In genomic region chrX:10119399-10119990, GRCh38 we compare ENCODE assay signal across 1 cellular context.
TF ChIP-seq lines count a peak whose summit lies in the region.

No MANE protein-coding gene starts in this region.

TF ChIP-seq in K562, 482 proteins besides CTCF, POLR2A, EP300 and RAD21 (continued from another document and continues in another):
- TF ChIP-seq SP2 (IDR thresholded peaks at IDR 0.05; ENCODE audit: extremely low read depth, low read depth, low read length, poor library complexity, severe bottlenecking) (no peak), ARHGAP35 (IDR thresholded peaks at IDR 0.05; ENCODE audit: partially characterized antibody) (no peak), RCOR1 (IDR thresholded peaks at IDR 0.05; ENCODE audit: borderline replicate concordance in 1 of 2, low read depth in 2 of 2, low read length in 2 of 2) (peak in 1 of 2 experiments; percentile 57; a peak in 1 of 4 replicates), SMC3 (conservative IDR thresholded peaks at IDR 0.05; ENCODE audit: insufficient read depth, low read depth, low read length) (peak; percentile 97), MBD1 (CRISPR knock-in tag; IDR thresholded peaks at IDR 0.05) (no peak), NBN (IDR thresholded peaks at IDR 0.05; ENCODE audit: low read depth) (peak; percentile 90), XRCC5 (IDR thresholded peaks at IDR 0.05; ENCODE audit: low read depth, low read length) (0 out of 2 replicates have a peak, but pooled peaks have one; percentile 77), NCOA2 (IDR thresholded peaks at IDR 0.05; ENCODE audit: partially characterized antibody in 2 of 2) (peak in 1 of 2 experiments; percentile 29), HMGN3 (IDR thresholded peaks at IDR 0.05; ENCODE audit: borderline replicate concordance, extremely low read depth, insufficient read length, low read depth, low read length) (no peak), FOXK2 (conservative IDR thresholded peaks at IDR 0.05 in 1 of 2, IDR thresholded peaks at IDR 0.05 in 1 of 2; ENCODE audit: low read depth in 2 of 2) (peak; percentile 28 to 50; a peak in 1 of 4 replicates), ARID2 (IDR thresholded peaks at IDR 0.05) (peak; percentile 100), GTF2B (IDR thresholded peaks at IDR 0.05; ENCODE audit: extremely low read depth, insufficient read length) (no peak), RNF2 (IDR thresholded peaks at IDR 0.05) (peak; percentile 58; the same call in 1 of the 2 replicates), CC2D1A (IDR thresholded peaks at IDR 0.05) (peak; percentile 96), CBX3 (IDR thresholded peaks at IDR 0.05; ENCODE audit: borderline replicate concordance in 1 of 2, low read length in 2 of 2) (peak in 1 of 2 experiments; percentile 74; a peak in 2 of 3 replicates), HDGF (IDR thresholded peaks at IDR 0.05) (0 out of 2 replicates have a peak, but pooled peaks have one; percentile 52), ZBTB33 (CRISPR knock-in tag; IDR thresholded peaks at IDR 0.05) (peak; percentile 75), ZNF431 (CRISPR knock-in tag; IDR thresholded peaks at IDR 0.05) (peak; percentile 39; the same call in 1 of the 2 replicates), MTA1 (IDR thresholded peaks at IDR 0.05; ENCODE audit: borderline replicate concordance) (no peak), ZNF277 (CRISPR knock-in tag; IDR thresholded peaks at IDR 0.05; ENCODE audit: borderline replicate concordance) (no peak), PBX2 (CRISPR knock-in tag; IDR thresholded peaks at IDR 0.05; ENCODE audit: low read depth) (no peak), PBX2 (tag; conservative IDR thresholded peaks at IDR 0.05; ENCODE audit: low read depth) (no peak), FOXP4 (CRISPR knock-in tag; IDR thresholded peaks at IDR 0.05; ENCODE audit: borderline replicate concordance) (0 out of 2 replicates have a peak, but pooled peaks have one; percentile 28), ZNF436 (CRISPR knock-in tag; IDR thresholded peaks at IDR 0.05) (no peak), CHAMP1 (IDR thresholded peaks at IDR 0.05) (peak; percentile 89), STAG1 (CRISPR knock-in tag; IDR thresholded peaks at IDR 0.05; ENCODE audit: borderline replicate concordance) (peak; percentile 99), GTF3C2 (IDR thresholded peaks at IDR 0.05; ENCODE audit: borderline replicate concordance, extremely low read depth, insufficient read length) (no peak), KLF16 (IDR thresholded peaks at IDR 0.05) (peak; percentile 81), MNT (conservative IDR thresholded peaks at IDR 0.05) (peak in 1 of 2 experiments; percentile 36; a peak in 1 of 4 replicates), MCM7 (IDR thresholded peaks at IDR 0.05) (no peak), SMAD2 (IDR thresholded peaks at IDR 0.05; ENCODE audit: low read depth, low read length) (no peak), USF1 (CRISPR knock-in tag; IDR thresholded peaks at IDR 0.05) (no peak)
